ENCODE assay signal across 11 cellular contexts in genomic region chr18:58572181-58572580, GRCh38. TPM values are rescaled to one million over a fixed set of nuclear protein-coding genes. Genes with fewer than 3 reads are reported as not detected.
DNase-seq lines count a peak whose midpoint lies in the region; FAIRE-seq and TF ChIP-seq lines count a peak whose summit lies in the region.
"Had no signal": no experiment of that assay in that cellular context is flagged by ENCODE, and none has a peak within 500 bp of the region (broad histone marks: within the 10 kb centered on the region; RNA-seq: fewer than 3 reads in every experiment).

No MANE protein-coding gene starts in this region.

- peaks cover 10% of the 10 kb centered on the region for H3K4me1 Mint-ChIP-seq in activated naive CD4-positive, alpha-beta T cell treated with anti-CD3 and anti-CD28 coated beads for 36 hours (ENCODE audit: low read depth)

- H3K36me3 ChIP-seq in skeletal muscle satellite cell (ENCODE audit: insufficient read depth, low read length) = no peaks in the 10 kb centered on the region
- H3K36me3 ChIP-seq: spleen had no signal

- H3K9ac ChIP-seq in skeletal muscle satellite cell (ENCODE audit: low read depth, low read length) = no peak overlapping the region

- no peak overlapping the region for H3K27ac Mint-ChIP-seq in activated naive CD4-positive, alpha-beta T cell treated with anti-CD3 and anti-CD28 coated beads for 36 hours
- H3K27ac Mint-ChIP-seq: IgD-negative memory B cell had no signal

- TF ChIP-seq CTCF in GM10266 (IDR thresholded peaks at IDR 0.05; ENCODE audit: control insufficient read depth, insufficient read depth, low read depth, missing control alignments) = no peak

- H3K9me3 Mint-ChIP-seq in activated naive CD4-positive, alpha-beta T cell treated with anti-CD3 and anti-CD28 coated beads for 36 hours = no peaks in the 10 kb centered on the region
- H3K9me3 Mint-ChIP-seq: IgD-negative memory B cell had no signal

- CTCF ChIA-PET in activated naive CD4-positive, alpha-beta T cell treated with anti-CD3 and anti-CD28 coated beads for 36 hours (lab: Charles Lee) = interaction anchor here (0.5 kb wide), 1 partner anchor 378 kb away, joined by 4 read pairs; no protein-coding TSS in a partner anchor

- H3K27me3 Mint-ChIP-seq in activated naive CD4-positive, alpha-beta T cell treated with anti-CD3 and anti-CD28 coated beads for 36 hours (ENCODE audit: low read depth) = no peaks in the 10 kb centered on the region
- H3K27me3 Mint-ChIP-seq: IgD-negative memory B cell had no signal

- no peak overlapping the region for H3K4me3 Mint-ChIP-seq in activated naive CD4-positive, alpha-beta T cell treated with anti-CD3 and anti-CD28 coated beads for 36 hours
- H3K4me3 Mint-ChIP-seq: IgD-negative memory B cell had no signal

- peak; percentile 74 for FAIRE-seq in GM12892 (lab: Jason Lieb, UNC)
- peak; percentile 93 for FAIRE-seq in RCC 7860 (lab: Jason Lieb, UNC)

- no peak overlapping the region for H3K4me3 ChIP-seq in skeletal muscle satellite cell (ENCODE audit: low read length)
- H3K4me3 ChIP-seq: spleen had no signal

- intact Hi-C loops in activated naive CD4-positive, alpha-beta T cell treated with anti-CD3 and anti-CD28 coated beads for 36 hours (cut with micrococcal nuclease) = no loop called here

- no peak for TF ChIP-seq POLR2A in GM12892 (IDR thresholded peaks at IDR 0.05; ENCODE audit: low read depth, low read length)

- no peaks in the 10 kb centered on the region for H3K9me3 ChIP-seq in skeletal muscle satellite cell (replicated peaks; ENCODE audit: low read length)
- H3K9me3 ChIP-seq: spleen had no signal

- no peak for DNase-seq in GM12892 (ENCODE audit: insufficient read length)
- DNase-seq in RCC 7860 (ENCODE audit: low spot score) = peak; percentile 80
- DNase-seq in fibroblast of gingiva (ENCODE audit: low read depth) = peak; percentile 98
- no peak for DNase-seq in activated naive CD4-positive, alpha-beta T cell treated with anti-CD3 and anti-CD28 coated beads for 36 hours
- no peak for DNase-seq in NCI-H1048 (lab: John Stamatoyannopoulos, UW)
- DNase-seq in GM10266 (ENCODE audit: extremely low spot score) = no peak
- DNase-seq: dermis blood vessel endothelial cell, SHP77 treated with DMSO at 0.1 percent for 48 hours, spleen had no signal

- no peaks in the 10 kb centered on the region for H3K27me3 ChIP-seq in skeletal muscle satellite cell (ENCODE audit: control insufficient read depth, insufficient read depth, low read length)
- H3K27me3 ChIP-seq: spleen had no signal

- H3K4me1 ChIP-seq in skeletal muscle satellite cell (ENCODE audit: control insufficient read depth, insufficient read depth, low read length) = peaks cover 40% of the 10 kb centered on the region
- H3K4me1 ChIP-seq: spleen had no signal

- H3K4me2 ChIP-seq in skeletal muscle satellite cell (ENCODE audit: low read length) = peak overlapping the region; percentile 13

- no peaks in the 10 kb centered on the region for H3K36me3 Mint-ChIP-seq in activated naive CD4-positive, alpha-beta T cell treated with anti-CD3 and anti-CD28 coated beads for 36 hours (ENCODE audit: low read depth)
- H3K36me3 Mint-ChIP-seq: IgD-negative memory B cell had no signal

RNA-seq across cellular contexts. Expression of gene ALPK2, which starts 56.7 kb away (rescaled TPM):
- polyA plus RNA-seq in GM12892 (2012; ENCODE audit: missing spikeins) = 4.3 TPM
- total RNA-seq in skeletal muscle satellite cell (2012; rRNA removed) = 2.3 and 5.7 TPM in 2 replicates
- 1 to 10 TPM; 1.3 to 1.4 TPM for total RNA-seq in activated naive CD4-positive, alpha-beta T cell treated with anti-CD3 and anti-CD28 coated beads for 36 hours
- polyA plus RNA-seq: IgD-negative memory B cell had no signal

Comparison
In these comparisons a context has a peak if more than half of its experiments do, and no peak if none do; other contexts are left out.
1. DNase-seq: peak in RCC 7860 (single experiment) and fibroblast of gingiva (single experiment); none in GM12892 (single experiment), activated naive CD4-positive, alpha-beta T cell treated with anti-CD3 and anti-CD28 coated beads for 36 hours (single experiment), NCI-H1048 (single experiment) and GM10266 (single experiment).